ENCODE assay signal across 32 cellular contexts in the genomic region with DNA sequence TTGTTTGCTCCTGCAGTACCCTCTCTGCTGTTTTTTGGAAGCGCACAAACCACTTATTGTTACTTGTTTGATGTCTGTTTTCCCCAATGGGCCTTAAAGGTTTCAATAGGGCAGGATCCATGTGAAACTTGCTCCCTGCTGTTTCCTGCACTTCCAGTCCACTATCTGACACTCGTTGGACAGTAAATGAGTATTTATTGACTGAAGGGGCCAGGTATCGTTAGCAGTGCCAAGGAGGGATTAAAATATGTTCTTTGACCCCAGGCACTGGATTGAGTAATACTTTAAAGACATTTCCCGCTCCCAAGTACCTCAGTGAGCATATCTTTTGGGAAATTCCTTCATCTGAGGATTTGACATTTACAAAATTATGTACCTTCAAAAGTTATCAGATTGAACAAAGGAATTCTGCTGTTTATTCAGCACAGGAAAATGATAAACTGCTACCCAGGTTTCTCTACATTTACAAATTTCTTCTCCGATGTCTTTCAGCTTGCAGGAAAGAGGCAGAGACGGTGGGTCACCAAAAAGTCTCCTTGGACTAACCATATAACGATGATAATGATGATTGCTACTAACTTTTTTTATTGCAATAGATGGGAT. TPM values are rescaled to one million over a fixed set of nuclear protein-coding genes. Genes with fewer than 3 reads are reported as not detected.
"Had no signal": no experiment of that assay in that cellular context is flagged by ENCODE, and none has a peak within 500 bp of the region (broad histone marks: within the 10 kb centered on the region; RNA-seq: fewer than 3 reads in every experiment).

No MANE protein-coding gene starts in this region.

- DNase-seq: activated CD4-positive, alpha-beta T cell treated with anti-CD3 and anti-CD28 coated beads for 48 hours; activated CD4-positive, alpha-beta T cell treated with anti-CD3 and anti-CD28 coated beads, Interleukin-2, amount 50 U/mL, for 4 hours; activated CD4-positive, CD25-positive, alpha-beta regulatory T cell treated with anti-CD3 and anti-CD28 coated beads, Interleukin-2, amount 50 U/mL, for 72 hours; activated CD8-positive, alpha-beta T cell treated with anti-CD3 and anti-CD28 coated beads, Interleukin-2, amount 10 ng/mL, durations not matched to agents 7 days and 5 days; activated effector memory CD4-positive, alpha-beta T cell treated with Interleukin-2 at 50 U/mL for 16 hours; activated naive CD4-positive, alpha-beta T cell; activated T-cell treated with anti-CD3 and anti-CD28 coated beads, Interleukin-2, amount 50 U/mL, for 24 hours; body of pancreas; central memory CD4-positive, alpha-beta T cell; Karpas-422; NCI-H1092 treated with DMSO at 0.1 percent for 48 hours; NCI-H1417 treated with DMSO at 0.1 percent for 48 hours; NCI-H1694; NCI-H2029; NCI-H2107; NCI-H2171 treated with DMSO at 0.1 percent for 48 hours; NCI-H345; NCI-H510A; NCI-H69; NK-92 treated with Interleukin-12 subunit alpha and Interleukin-12 subunit beta, amount 100 ng/mL, for 24 hours; OCI-M1; RPMI8226; SJCRH30; SW 1271 had no signal

- H3K4me3 ChIP-seq: ascending aorta, body of pancreas, K562, SJCRH30 had no signal

- H3K9me3 Mint-ChIP-seq: activated T-cell treated with anti-CD3 and anti-CD28 coated beads, Interleukin-2, amount 50 U/mL, for 24 hours; activated T-helper 1 cell treated with anti-CD3 and anti-CD28 coated beads, Interleukin-12 subunit alpha, Interleukin-12 subunit beta, Interleukin-2, Interleukin-4 antibody, amounts not matched to agents 30 ng/mL and 10 ng/mL and 1 ng/mL, durations not matched to agents 14 hours and 24 hours and 36 hours had no signal

- FAIRE-seq: bronchial epithelial cell, K562 had no signal

- H3K36me3 Mint-ChIP-seq: activated naive CD4-positive, alpha-beta T cell treated with anti-CD3 and anti-CD28 coated beads, Interleukin-2, amount 50 U/mL, for 24 hours had no signal

- H3K36me3 ChIP-seq: ascending aorta, SJCRH30 had no signal

- H3K9me3 ChIP-seq: ascending aorta, body of pancreas, SJCRH30 had no signal

- H3K27ac Mint-ChIP-seq: activated CD8-positive, alpha-beta T cell treated with anti-CD3 and anti-CD28 coated beads, Interleukin-2, amount 10 ng/mL, durations not matched to agents 7 days and 5 days; activated naive CD4-positive, alpha-beta T cell treated with anti-CD3 and anti-CD28 coated beads, Interleukin-2, amount 50 U/mL, for 24 hours; activated T-cell treated with anti-CD3 and anti-CD28 coated beads, Interleukin-2, amount 50 U/mL, for 24 hours; activated T-helper 1 cell treated with anti-CD3 and anti-CD28 coated beads, Interleukin-12 subunit alpha, Interleukin-12 subunit beta, Interleukin-2, Interleukin-4 antibody, amounts not matched to agents 30 ng/mL and 10 ng/mL and 1 ng/mL, durations not matched to agents 14 hours and 24 hours and 36 hours had no signal

- H3K4me3 Mint-ChIP-seq: activated CD8-positive, alpha-beta T cell treated with anti-CD3 and anti-CD28 coated beads, Interleukin-2, amount 10 ng/mL, durations not matched to agents 7 days and 5 days; activated naive CD4-positive, alpha-beta T cell treated with anti-CD3 and anti-CD28 coated beads, Interleukin-2, amount 50 U/mL, for 24 hours; activated T-cell treated with anti-CD3 and anti-CD28 coated beads, Interleukin-2, amount 50 U/mL, for 24 hours; activated T-helper 1 cell treated with anti-CD3 and anti-CD28 coated beads, Interleukin-12 subunit alpha, Interleukin-12 subunit beta, Interleukin-2, Interleukin-4 antibody, amounts not matched to agents 30 ng/mL and 10 ng/mL and 1 ng/mL, durations not matched to agents 14 hours and 24 hours and 36 hours had no signal

- H3K4me1 Mint-ChIP-seq: activated naive CD4-positive, alpha-beta T cell treated with anti-CD3 and anti-CD28 coated beads, Interleukin-2, amount 50 U/mL, for 24 hours had no signal

- H3K27me3 ChIP-seq: ascending aorta, body of pancreas, SJCRH30 had no signal

- H3K4me1 ChIP-seq: ascending aorta, SJCRH30 had no signal

- H3K27ac ChIP-seq: ascending aorta, SJCRH30 had no signal

RNA-seq across cellular contexts. Expression of gene OR9Q2, which starts 23.3 kb away (rescaled TPM):
- total RNA-seq: activated CD8-positive, alpha-beta T cell treated with anti-CD3 and anti-CD28 coated beads, Interleukin-2, amount 10 ng/mL, durations not matched to agents 7 days and 5 days; activated T-helper 1 cell treated with anti-CD3 and anti-CD28 coated beads, Interleukin-12 subunit alpha, Interleukin-12 subunit beta, Interleukin-2, Interleukin-4 antibody, amounts not matched to agents 30 ng/mL and 10 ng/mL and 1 ng/mL, durations not matched to agents 14 hours and 24 hours and 36 hours; ascending aorta; body of pancreas; bronchial epithelial cell; K562; M059J; Right ventricle myocardium inferior; SJCRH30; T-helper 1 cell treated with Interleukin-12 subunit alpha and Interleukin-12 subunit beta and Interleukin-4 antibody, amounts not matched to agents 30 ng/mL and 1 ng/mL, for 36 hours had no signal
- polyA plus RNA-seq: K562 had no signal

RNA-seq across cellular contexts. Expression of gene OR1S2, which starts 38.3 kb away (rescaled TPM):
- total RNA-seq: activated CD8-positive, alpha-beta T cell treated with anti-CD3 and anti-CD28 coated beads, Interleukin-2, amount 10 ng/mL, durations not matched to agents 7 days and 5 days; activated T-helper 1 cell treated with anti-CD3 and anti-CD28 coated beads, Interleukin-12 subunit alpha, Interleukin-12 subunit beta, Interleukin-2, Interleukin-4 antibody, amounts not matched to agents 30 ng/mL and 10 ng/mL and 1 ng/mL, durations not matched to agents 14 hours and 24 hours and 36 hours; ascending aorta; body of pancreas; bronchial epithelial cell; K562; M059J; Right ventricle myocardium inferior; SJCRH30; T-helper 1 cell treated with Interleukin-12 subunit alpha and Interleukin-12 subunit beta and Interleukin-4 antibody, amounts not matched to agents 30 ng/mL and 1 ng/mL, for 36 hours had no signal
- polyA plus RNA-seq: K562 had no signal

RNA-seq across cellular contexts. Expression of gene OR9I1, which starts 40.3 kb away (rescaled TPM):
- total RNA-seq: activated CD8-positive, alpha-beta T cell treated with anti-CD3 and anti-CD28 coated beads, Interleukin-2, amount 10 ng/mL, durations not matched to agents 7 days and 5 days; activated T-helper 1 cell treated with anti-CD3 and anti-CD28 coated beads, Interleukin-12 subunit alpha, Interleukin-12 subunit beta, Interleukin-2, Interleukin-4 antibody, amounts not matched to agents 30 ng/mL and 10 ng/mL and 1 ng/mL, durations not matched to agents 14 hours and 24 hours and 36 hours; ascending aorta; body of pancreas; bronchial epithelial cell; K562; M059J; Right ventricle myocardium inferior; SJCRH30; T-helper 1 cell treated with Interleukin-12 subunit alpha and Interleukin-12 subunit beta and Interleukin-4 antibody, amounts not matched to agents 30 ng/mL and 1 ng/mL, for 36 hours had no signal
- polyA plus RNA-seq: K562 had no signal

RNA-seq across cellular contexts. Expression of gene OR1S1, which starts 46.9 kb away (rescaled TPM):
- total RNA-seq: activated CD8-positive, alpha-beta T cell treated with anti-CD3 and anti-CD28 coated beads, Interleukin-2, amount 10 ng/mL, durations not matched to agents 7 days and 5 days; activated T-helper 1 cell treated with anti-CD3 and anti-CD28 coated beads, Interleukin-12 subunit alpha, Interleukin-12 subunit beta, Interleukin-2, Interleukin-4 antibody, amounts not matched to agents 30 ng/mL and 10 ng/mL and 1 ng/mL, durations not matched to agents 14 hours and 24 hours and 36 hours; ascending aorta; body of pancreas; bronchial epithelial cell; K562; M059J; Right ventricle myocardium inferior; SJCRH30; T-helper 1 cell treated with Interleukin-12 subunit alpha and Interleukin-12 subunit beta and Interleukin-4 antibody, amounts not matched to agents 30 ng/mL and 1 ng/mL, for 36 hours had no signal
- polyA plus RNA-seq: K562 had no signal
